8 cellular contexts compared by ENCODE assay signal in the genomic region with DNA sequence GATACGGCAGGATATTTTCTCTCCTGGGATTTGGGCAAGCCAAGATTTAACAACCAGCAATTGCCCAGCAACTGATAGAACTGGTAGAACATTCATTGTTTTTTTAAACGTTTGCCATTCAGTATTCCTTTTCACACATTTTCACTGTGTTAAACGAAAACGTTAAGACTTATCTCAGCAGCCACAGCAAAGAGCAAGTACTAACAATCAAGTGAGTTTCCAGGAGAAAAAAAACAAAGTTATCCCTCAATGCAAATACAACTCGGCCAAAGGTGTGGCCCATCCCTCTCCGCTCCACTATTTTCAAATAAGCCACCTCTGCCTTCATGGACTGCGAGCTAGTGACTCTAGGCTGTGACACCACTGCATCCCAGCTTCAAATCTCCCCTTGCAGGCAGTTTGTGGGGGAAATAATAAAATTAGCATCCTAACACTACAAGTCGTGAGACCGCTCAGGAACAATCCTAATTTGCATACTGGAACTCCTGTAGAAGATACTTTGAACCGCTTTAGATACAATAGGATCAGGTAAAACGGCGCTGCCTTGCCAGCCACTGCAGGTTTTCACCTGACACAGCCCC. TPM values are rescaled to one million over a fixed set of nuclear protein-coding genes. Genes with fewer than 3 reads are reported as not detected.
A peak's percentile ranks its signal among the peaks of the same experiment; 100 is the strongest.
DNase-seq lines count a peak whose midpoint lies in the region; ATAC-seq and TF ChIP-seq lines count a peak whose summit lies in the region.

No MANE protein-coding gene starts in this region.

- H3K36me3 ChIP-seq in endocrine pancreas (ENCODE audit: control insufficient read depth, insufficient read depth, low read length), result no peaks in the 10 kb centered on the region

- intact Hi-C loops in CD14-positive monocyte (cut with micrococcal nuclease), result loop anchor here in 1 of 2 donors (5.0 kb wide), 1 partner anchor 471 kb away; the partner anchor contains the start of gene SPART

- H3K4me1 ChIP-seq in endocrine pancreas (ENCODE audit: control insufficient read depth, insufficient read depth, low read length), result peaks cover 17% of the 10 kb centered on the region

- H3K9me3 Mint-ChIP-seq in CD14-positive monocyte (no peaks in the 10 kb centered on the region), neural crest cell (no peaks in the 10 kb centered on the region)

- peak overlapping the region; percentile 90 to 97 for H3K4me3 Mint-ChIP-seq in CD14-positive monocyte
- peak overlapping the region; percentile 91 for H3K4me3 Mint-ChIP-seq in neural crest cell

- H3K9me3 ChIP-seq in endocrine pancreas (ENCODE audit: control insufficient read depth, low read length), result no peaks in the 10 kb centered on the region

- H3K4me1 Mint-ChIP-seq in CD14-positive monocyte (peaks cover 48% of the 10 kb centered on the region), neural crest cell (peaks cover 28% of the 10 kb centered on the region)

- TF ChIP-seq CTCF in CD14-positive monocyte (IDR thresholded peaks at IDR 0.05), result no peak
- no peak for TF ChIP-seq CTCF in neural crest cell (conservative IDR thresholded peaks at IDR 0.05)
- TF ChIP-seq CTCF in GM20000 (IDR thresholded peaks at IDR 0.05; ENCODE audit: extremely low read depth, missing control alignments), result no peak

- H3K36me3 Mint-ChIP-seq in CD14-positive monocyte (no peaks in the 10 kb centered on the region), neural crest cell (ENCODE audit: low read depth) (no peaks in the 10 kb centered on the region)

- DNase-seq in CD14-positive monocyte (ENCODE audit: low spot score), result no peak
- peak; percentile 55 for DNase-seq in NCI-H69 (lab: John Stamatoyannopoulos, UW)
- DNase-seq in neural crest cell (ENCODE audit: low read depth, low spot score), result no peak
- no peak for DNase-seq in UCSD-AML1 (lab: John Stamatoyannopoulos, UW; ENCODE audit: unreplicated experiment)
- no peak for DNase-seq in NCI-H1930 (lab: John Stamatoyannopoulos, UW)
- no peak for DNase-seq in GM20000 (ENCODE audit: low spot score)

- H3K9ac ChIP-seq in endocrine pancreas (ENCODE audit: control insufficient read depth, insufficient read depth, low read length), result peak overlapping the region; percentile 79

- ATAC-seq in GM21447 (IDR thresholded peaks at IDR 0.05; ENCODE audit: unreplicated experiment), result peak; percentile 17

- H3K4me3 ChIP-seq in endocrine pancreas (ENCODE audit: control insufficient read depth, insufficient read depth, low read length), result peak overlapping the region; percentile 80

- H3K27ac Mint-ChIP-seq in CD14-positive monocyte (peak overlapping the region; percentile 60 to 91 (median 82)), neural crest cell (ENCODE audit: unreplicated experiment) (peak overlapping the region; percentile 51)

- H3K27me3 Mint-ChIP-seq in CD14-positive monocyte (ENCODE audit: low read depth in 3 of 3), result peaks cover 0 to 3% (median 0%) of the 10 kb centered on the region in 3 donors
- no peaks in the 10 kb centered on the region for H3K27me3 Mint-ChIP-seq in neural crest cell (ENCODE audit: low read depth)

- no peaks in the 10 kb centered on the region for H3K27me3 ChIP-seq in endocrine pancreas (ENCODE audit: control insufficient read depth, insufficient read depth, low read length)

RNA-seq across cellular contexts. Expression of gene RFXAP, which starts 0.4 kb away (rescaled TPM):
- 1 to 10 TPM; 1.1 to 1.8 TPM for polyA plus RNA-seq in CD14-positive monocyte
- 13.9 and 17.1 TPM in 2 replicates for total RNA-seq in neural crest cell
